Comparison of ENCODE assay signal across 8 cellular contexts in genomic region chr19:19865750-19866598, GRCh38. TPM values are rescaled to one million over a fixed set of nuclear protein-coding genes. Genes with fewer than 3 reads are reported as not detected.
DNase-seq lines count a peak whose midpoint lies in the region; ATAC-seq and TF ChIP-seq lines count a peak whose summit lies in the region.

Gene ZNF253, plus strand, starts transcription at chr19:19865882. Its CDS starts 115 bp downstream, at chr19:19865997.

- peak within 1 kb of the TSS; percentile 75 for H2BK5ac ChIP-seq in mesendoderm (ENCODE audit: low read length)

- peak within 1 kb of the TSS; percentile 99 for H3K9ac ChIP-seq in endodermal cell (ENCODE audit: extremely low read depth, low read length, poor library complexity, severe bottlenecking)
- peak within 1 kb of the TSS; percentile 99 for H3K9ac ChIP-seq in mesendoderm (ENCODE audit: low read length)

- DNase-seq in CD8-positive, alpha-beta memory T cell, result peak; percentile 89 to 95 (median 92)
- DNase-seq in HS-5 (ENCODE audit: low read depth), result peak; percentile 84
- peak; percentile 97 for DNase-seq in NOMO-1 treated with DMSO at 0.1 percent for 48 hours (lab: John Stamatoyannopoulos, UW; ENCODE audit: unreplicated experiment)
- DNase-seq in activated CD8-positive, alpha-beta memory T cell treated with anti-CD3 and anti-CD28 coated beads, Interleukin-2, amount 10 ng/mL, durations not matched to agents 7 days and 5 days, result peak; percentile 99
- peak; percentile 99 for DNase-seq in endodermal cell
- peak; percentile 99 for DNase-seq in mesendoderm
- peak; percentile 84 for DNase-seq in stimulated activated CD8-positive, alpha-beta memory T cell treated with anti-CD3 and anti-CD28 coated beads, Interleukin-12 subunit alpha, Interleukin-12 subunit beta, amount 100 ng/mL, for 4 hours (ENCODE audit: low read depth)

- H4K5ac ChIP-seq in mesendoderm (ENCODE audit: low read length), result no peak within 1 kb of the TSS

- peak within 1 kb of the TSS; percentile 56 for H3K4me2 ChIP-seq in mesendoderm (ENCODE audit: low read length)

- no peak within 1 kb of the TSS for H4K8ac ChIP-seq in mesendoderm (ENCODE audit: low read depth, low read length)

- no peaks in the 10 kb centered on the region for H3K9me3 ChIP-seq in CD8-positive, alpha-beta memory T cell (ENCODE audit: low read length)
- H3K9me3 ChIP-seq in endodermal cell (ENCODE audit: control insufficient read depth, low read length), result peaks cover 36% of the 10 kb centered on the region

- peak within 1 kb of the TSS; percentile 78 for H3K18ac ChIP-seq in mesendoderm (ENCODE audit: low read length)

- H3K4me3 ChIP-seq in CD8-positive, alpha-beta memory T cell (ENCODE audit: low read length), result peak within 1 kb of the TSS; percentile 98
- peak within 1 kb of the TSS; percentile 98 for H3K4me3 ChIP-seq in endodermal cell (ENCODE audit: low read length)
- peak within 1 kb of the TSS; percentile 92 for H3K4me3 ChIP-seq in mesendoderm (ENCODE audit: low read length)

- H3K27ac ChIP-seq in CD8-positive, alpha-beta memory T cell (ENCODE audit: low read depth, low read length), result peak within 1 kb of the TSS; percentile 91
- peak within 1 kb of the TSS; percentile 99 for H3K27ac ChIP-seq in endodermal cell (ENCODE audit: low read depth, low read length)
- peak within 1 kb of the TSS; percentile 92 for H3K27ac ChIP-seq in mesendoderm (ENCODE audit: low read depth, low read length)

- TF ChIP-seq CTCF in endodermal cell (conservative IDR thresholded peaks at IDR 0.05), result no peak

- peak within 1 kb of the TSS; percentile 99 for H3K56ac ChIP-seq in mesendoderm (ENCODE audit: low read length)

- H3K36me3 Mint-ChIP-seq in CD8-positive, alpha-beta memory T cell, result peaks cover 0 to 18% (median 0%) of the 10 kb centered on the region in 3 donors
- peaks cover 41% of the 10 kb centered on the region for H3K36me3 Mint-ChIP-seq in activated CD8-positive, alpha-beta memory T cell treated with anti-CD3 and anti-CD28 coated beads, Interleukin-2, amount 10 ng/mL, durations not matched to agents 7 days and 5 days
- peaks cover 13% of the 10 kb centered on the region for H3K36me3 Mint-ChIP-seq in endodermal cell (ENCODE audit: low read depth)

- no peak within 1 kb of the TSS for H3K23ac ChIP-seq in mesendoderm (ENCODE audit: low read length)

- no peaks in the 10 kb centered on the region for H3K27me3 Mint-ChIP-seq in CD8-positive, alpha-beta memory T cell
- H3K27me3 Mint-ChIP-seq in activated CD8-positive, alpha-beta memory T cell treated with anti-CD3 and anti-CD28 coated beads, Interleukin-2, amount 10 ng/mL, durations not matched to agents 7 days and 5 days, result no peaks in the 10 kb centered on the region
- no peaks in the 10 kb centered on the region for H3K27me3 Mint-ChIP-seq in endodermal cell (ENCODE audit: insufficient read depth)

- peak; percentile 93 for ATAC-seq in GM19467 (IDR thresholded peaks at IDR 0.05; ENCODE audit: unreplicated experiment)
- ATAC-seq in activated CD8-positive, alpha-beta memory T cell treated with anti-CD3 and anti-CD28 coated beads, Interleukin-2, amount 10 ng/mL, durations not matched to agents 7 days and 5 days, result peak; percentile 96

- H3K36me3 ChIP-seq in CD8-positive, alpha-beta memory T cell (ENCODE audit: insufficient read depth, low read length), result no peaks in the 10 kb centered on the region
- H3K36me3 ChIP-seq in endodermal cell (ENCODE audit: control insufficient read depth, insufficient read depth, low read length), result peaks cover 25% of the 10 kb centered on the region
- H3K36me3 ChIP-seq in mesendoderm (ENCODE audit: control insufficient read depth, insufficient read depth, low read length), result no peaks in the 10 kb centered on the region

- H3K4me1 Mint-ChIP-seq in CD8-positive, alpha-beta memory T cell, result peaks cover 33 to 35% (median 34%) of the 10 kb centered on the region in 3 donors
- peaks cover 22% of the 10 kb centered on the region for H3K4me1 Mint-ChIP-seq in activated CD8-positive, alpha-beta memory T cell treated with anti-CD3 and anti-CD28 coated beads, Interleukin-2, amount 10 ng/mL, durations not matched to agents 7 days and 5 days
- peaks cover 14% of the 10 kb centered on the region for H3K4me1 Mint-ChIP-seq in endodermal cell

- H2BK120ac ChIP-seq in mesendoderm (ENCODE audit: low read depth, low read length), result no peak within 1 kb of the TSS

- H3K9me3 Mint-ChIP-seq in CD8-positive, alpha-beta memory T cell, result no peaks in the 10 kb centered on the region
- peaks cover 21% of the 10 kb centered on the region for H3K9me3 Mint-ChIP-seq in activated CD8-positive, alpha-beta memory T cell treated with anti-CD3 and anti-CD28 coated beads, Interleukin-2, amount 10 ng/mL, durations not matched to agents 7 days and 5 days (ENCODE audit: low read depth)
- no peaks in the 10 kb centered on the region for H3K9me3 Mint-ChIP-seq in endodermal cell

- H3K4ac ChIP-seq in mesendoderm (ENCODE audit: low read depth, low read length), result peak within 1 kb of the TSS; percentile 90

- H3K27ac Mint-ChIP-seq in CD8-positive, alpha-beta memory T cell, result peak within 1 kb of the TSS; percentile 90 to 99 (median 98)
- peak within 1 kb of the TSS; percentile 100 for H3K27ac Mint-ChIP-seq in activated CD8-positive, alpha-beta memory T cell treated with anti-CD3 and anti-CD28 coated beads, Interleukin-2, amount 10 ng/mL, durations not matched to agents 7 days and 5 days
- H3K27ac Mint-ChIP-seq in endodermal cell, result peak within 1 kb of the TSS; percentile 100

- no peaks in the 10 kb centered on the region for H3K79me1 ChIP-seq in mesendoderm (ENCODE audit: low read length)

- CTCF ChIA-PET in CD8-positive, alpha-beta memory T cell (lab: Charles Lee), result interaction anchor here (0.8 to 2.4 kb wide), 4 partner anchors 32 to 75 kb away, joined by 3 to 7 read pairs (median 6); partner anchors contain the start of genes ZNF506 and ZNF93
- CTCF ChIA-PET in activated CD8-positive, alpha-beta memory T cell treated with anti-CD3 and anti-CD28 coated beads, Interleukin-2, amount 10 ng/mL, durations not matched to agents 7 days and 5 days (lab: Charles Lee), result interaction anchor here (0.6 to 2.3 kb wide), 6 partner anchors 11 to 199 kb away, joined by 3 to 16 read pairs (median 4); partner anchors contain the start of genes ZNF506 and ZNF93

- H3K4me3 Mint-ChIP-seq in CD8-positive, alpha-beta memory T cell, result peak within 1 kb of the TSS; percentile 98 to 100 (median 100)
- H3K4me3 Mint-ChIP-seq in activated CD8-positive, alpha-beta memory T cell treated with anti-CD3 and anti-CD28 coated beads, Interleukin-2, amount 10 ng/mL, durations not matched to agents 7 days and 5 days, result peak within 1 kb of the TSS; percentile 99
- H3K4me3 Mint-ChIP-seq in endodermal cell, result peak within 1 kb of the TSS; percentile 100

- no peak within 1 kb of the TSS for H2BK15ac ChIP-seq in mesendoderm (replicated peaks; ENCODE audit: low read depth)

- 4 to 8% methylated on average over 19 to 43 of the region's 43 CpGs for WGBS in endodermal cell (ENCODE audit: insufficient coverage in 1 of 2, insufficient read length in 1 of 2), 2 experiments
- no CpG with 5 or more reads among the region's 43 CpGs for WGBS in mesendoderm (ENCODE audit: extremely low coverage, insufficient coverage, low lambda C conversion rate)

- no peak within 1 kb of the TSS for H2AK5ac ChIP-seq in mesendoderm (ENCODE audit: low read length)

- H3K79me2 ChIP-seq in mesendoderm (ENCODE audit: control insufficient read depth, insufficient read depth, low read length), result peaks cover 44% of the 10 kb centered on the region

- POLR2A ChIA-PET in CD8-positive, alpha-beta memory T cell (lab: Charles Lee), result interaction anchor here (0.6 to 3.2 kb wide), 12 partner anchors 23 to 270 kb away, joined by 3 to 59 read pairs (median 6); partner anchors contain the start of genes ATP13A1, ZNF101, ZNF14 and ZNF506

- peaks cover 18% of the 10 kb centered on the region for H3K4me1 ChIP-seq in CD8-positive, alpha-beta memory T cell (ENCODE audit: insufficient read depth, low read length)
- H3K4me1 ChIP-seq in endodermal cell (ENCODE audit: control insufficient read depth, insufficient read depth, low read length), result no peaks in the 10 kb centered on the region
- no peaks in the 10 kb centered on the region for H3K4me1 ChIP-seq in mesendoderm (ENCODE audit: control insufficient read depth, low read depth, low read length)

- H3K27me3 ChIP-seq in CD8-positive, alpha-beta memory T cell (ENCODE audit: insufficient read depth, low read length, poor library complexity, severe bottlenecking), result no peaks in the 10 kb centered on the region
- no peaks in the 10 kb centered on the region for H3K27me3 ChIP-seq in endodermal cell (ENCODE audit: control insufficient read depth, insufficient read depth, low read length, poor library complexity, severe bottlenecking)
- H3K27me3 ChIP-seq in mesendoderm (ENCODE audit: insufficient read depth, low read length, poor library complexity), result no peaks in the 10 kb centered on the region

RNA-seq across cellular contexts. Expression of gene ZNF253, which starts in this region (rescaled TPM):
- 10 to 100 TPM; 14.0 to 16.1 TPM for total RNA-seq in CD8-positive, alpha-beta memory T cell
- polyA plus RNA-seq in CD8-positive, alpha-beta memory T cell, result 6.8 TPM
- 10 to 100 TPM; 19.9 to 20.2 TPM for total RNA-seq in activated CD8-positive, alpha-beta memory T cell treated with anti-CD3 and anti-CD28 coated beads, Interleukin-2, amount 10 ng/mL, durations not matched to agents 7 days and 5 days
- 10 to 100 TPM; 44.4 to 51.9 TPM for total RNA-seq in endodermal cell
- polyA plus RNA-seq in endodermal cell (2013, experiment 1 of 2), result 17.2 TPM
- 17.3 TPM for polyA plus RNA-seq in endodermal cell (2013, experiment 2 of 2)
- 33.6 TPM for polyA plus RNA-seq in mesendoderm (2013, experiment 1 of 2)
- 33.9 TPM for polyA plus RNA-seq in mesendoderm (2013, experiment 2 of 2)

Comparison
In these comparisons a context has a peak if more than half of its experiments do, and no peak if none do; other contexts are left out.
1. Peak in every context shown above with its lines: DNase-seq, ATAC-seq, H3K4me3 ChIP-seq and H3K27ac ChIP-seq.